ENCODE assay signal across 12 cellular contexts in genomic region chr9:111866976-111867375, GRCh38. TPM values are rescaled to one million over a fixed set of nuclear protein-coding genes. Genes with fewer than 3 reads are reported as not detected.
DNase-seq lines count a peak whose midpoint lies in the region; ATAC-seq, FAIRE-seq and TF ChIP-seq lines count a peak whose summit lies in the region.
"Had no signal": no experiment of that assay in that cellular context is flagged by ENCODE, and none has a peak within 500 bp of the region (broad histone marks: within the 10 kb centered on the region; RNA-seq: fewer than 3 reads in every experiment).

No MANE protein-coding gene starts in this region.

- H3K9ac ChIP-seq in endothelial cell of umbilical vein (replicated peaks; ENCODE audit: extremely low read depth, insufficient read depth, low read length): no peak overlapping the region
- no peak overlapping the region for H3K9ac ChIP-seq in smooth muscle cell (ENCODE audit: low read depth)
- H3K9ac ChIP-seq: BLaER1 treated with 17β-estradiol and CSF1 and Interleukin-3, amounts not matched to agents 10 nM and 100 nM had no signal

- peaks cover 3% of the 10 kb centered on the region for H3K9me3 ChIP-seq in RWPE2 (ENCODE audit: severe bottlenecking)
- H3K9me3 ChIP-seq in endothelial cell of umbilical vein (replicated peaks; ENCODE audit: control insufficient read depth, insufficient read depth, low read length): no peaks in the 10 kb centered on the region
- H3K9me3 ChIP-seq in smooth muscle cell (replicated peaks; ENCODE audit: low read depth): no peaks in the 10 kb centered on the region
- no peaks in the 10 kb centered on the region for H3K9me3 ChIP-seq in BE2C

- peaks cover 0 to 13% of the 10 kb centered on the region in 2 donors for H3K36me3 Mint-ChIP-seq in activated naive CD4-positive, alpha-beta T cell treated with anti-CD3 and anti-CD28 coated beads, Interleukin-2, amount 50 U/mL, for 72 hours
- no peaks in the 10 kb centered on the region for H3K36me3 Mint-ChIP-seq in nephron progenitor cell (ENCODE audit: low read depth)

- H3K27ac ChIP-seq in RWPE2 (ENCODE audit: poor library complexity, severe bottlenecking) (peak overlapping the region; percentile 71), endothelial cell of umbilical vein (ENCODE audit: insufficient read depth, low read depth, low read length) (no peak overlapping the region), smooth muscle cell (ENCODE audit: low read depth) (no peak overlapping the region)

- BruUV-seq in endothelial cell of umbilical vein (replicated peaks; lab: Mats Ljungman, UMichigan): no TSS peak

- H3K9me1 ChIP-seq in endothelial cell of umbilical vein (replicated peaks; ENCODE audit: control insufficient read depth, extremely low read depth, insufficient read depth, low read length): no peaks in the 10 kb centered on the region

- WGBS in smooth muscle cell (ENCODE audit: low lambda C conversion rate): 82% methylated on average over 5 of the region's 5 CpGs

- no peaks in the 10 kb centered on the region for H3F3A ChIP-seq in smooth muscle cell (ENCODE audit: low read depth)

- no peaks in the 10 kb centered on the region for H3K79me2 ChIP-seq in endothelial cell of umbilical vein (ENCODE audit: control insufficient read depth, insufficient read depth, low read length)
- H3K79me2 ChIP-seq in smooth muscle cell (ENCODE audit: low read depth): no peaks in the 10 kb centered on the region

- ATAC-seq in activated naive CD4-positive, alpha-beta T cell treated with anti-CD3 and anti-CD28 coated beads, Interleukin-2, amount 50 U/mL, for 72 hours: no peak
- peak; percentile 96 for ATAC-seq in RWPE2 (ENCODE audit: low read depth)

- H2AFZ ChIP-seq in endothelial cell of umbilical vein (ENCODE audit: low read depth, low read length) (no peak overlapping the region), smooth muscle cell (ENCODE audit: low read depth) (no peak overlapping the region)

- peaks cover 13% of the 10 kb centered on the region for H3K4me1 ChIP-seq in RWPE2 (ENCODE audit: insufficient read depth, poor library complexity, severe bottlenecking)
- peaks cover 12% of the 10 kb centered on the region for H3K4me1 ChIP-seq in endothelial cell of umbilical vein (ENCODE audit: control insufficient read depth, extremely low read depth, insufficient read depth, low read length)
- H3K4me1 ChIP-seq in smooth muscle cell (ENCODE audit: low read depth): no peaks in the 10 kb centered on the region
- H3K4me1 ChIP-seq in BE2C: no peaks in the 10 kb centered on the region

- no peak for TF ChIP-seq POLR2A in endothelial cell of umbilical vein (IDR thresholded peaks at IDR 0.05; ENCODE audit: low read depth, low read length)

- H3K9me3 Mint-ChIP-seq in activated naive CD4-positive, alpha-beta T cell treated with anti-CD3 and anti-CD28 coated beads, Interleukin-2, amount 50 U/mL, for 72 hours: peaks cover 3 to 11% of the 10 kb centered on the region in 2 donors
- H3K9me3 Mint-ChIP-seq in nephron progenitor cell: peaks cover 17% of the 10 kb centered on the region

- CTCF ChIA-PET in endothelial cell of umbilical vein (lab: Charles Lee): no interaction called here

- no peak overlapping the region for H3K27ac Mint-ChIP-seq in activated naive CD4-positive, alpha-beta T cell treated with anti-CD3 and anti-CD28 coated beads, Interleukin-2, amount 50 U/mL, for 72 hours
- no peak overlapping the region for H3K27ac Mint-ChIP-seq in nephron progenitor cell

- dilution Hi-C loops in endothelial cell of umbilical vein (cut with MboI; ENCODE audit: extremely low pct_ligation_motif_present, low sequenced_read_pairs): no loop called here

- no peak overlapping the region for H3K4me3 Mint-ChIP-seq in nephron progenitor cell

- POLR2A ChIA-PET in endothelial cell of umbilical vein (lab: Charles Lee): no interaction called here

- H4K20me1 ChIP-seq in endothelial cell of umbilical vein (replicated peaks; ENCODE audit: control insufficient read depth, extremely low read depth, insufficient read depth, low read length): no peaks in the 10 kb centered on the region
- H4K20me1 ChIP-seq in smooth muscle cell (ENCODE audit: low read depth): no peaks in the 10 kb centered on the region
- H4K20me1 ChIP-seq: BLaER1 treated with 17β-estradiol and CSF1 and Interleukin-3, amounts not matched to agents 10 nM and 100 nM had no signal

- FAIRE-seq in endothelial cell of umbilical vein (lab: Jason Lieb, UNC): peak; percentile 93

- H3K36me3 ChIP-seq in RWPE2 (ENCODE audit: low read depth) (no peaks in the 10 kb centered on the region), endothelial cell of umbilical vein (ENCODE audit: control insufficient read depth in 2 of 2, extremely low read depth in 1 of 2, insufficient read depth in 2 of 2, low read length in 2 of 2) (no peaks in the 10 kb centered on the region), smooth muscle cell (ENCODE audit: low read depth) (no peaks in the 10 kb centered on the region), BE2C (no peaks in the 10 kb centered on the region)
- H3K36me3 ChIP-seq: BLaER1 treated with 17β-estradiol and CSF1 and Interleukin-3, amounts not matched to agents 10 nM and 100 nM had no signal

- DNase-seq in activated naive CD4-positive, alpha-beta T cell treated with Interleukin-2 at 50 U/mL for 16 hours: peak; percentile 12
- no peak for DNase-seq in activated naive CD4-positive, alpha-beta T cell treated with anti-CD3 and anti-CD28 coated beads, Interleukin-2, amount 50 U/mL, for 72 hours (ENCODE audit: low spot score in 2 of 2)
- DNase-seq in RWPE2 (ENCODE audit: low spot score) (no peak), endothelial cell of umbilical vein (ENCODE audit: low read depth, low spot score) (peak; percentile 59), smooth muscle cell of the brain vasculature (ENCODE audit: low read depth, low spot score) (peak; percentile 23), nephron progenitor cell (no peak), smooth muscle cell (lab: John Stamatoyannopoulos, UW; ENCODE audit: unreplicated experiment) (no peak), BE2C (no peak)
- DNase-seq: caudate nucleus, NCI-H1436 treated with DMSO at 0.1 percent for 48 hours, substantia nigra had no signal

- peaks cover 6% of the 10 kb centered on the region for H3K27me3 Mint-ChIP-seq in nephron progenitor cell (ENCODE audit: low read depth, poor library complexity)

- no peak for TF ChIP-seq CTCF in RWPE2 (IDR thresholded peaks at IDR 0.05; ENCODE audit: poor library complexity, severe bottlenecking)
- no peak for TF ChIP-seq CTCF in endothelial cell of umbilical vein (IDR thresholded peaks at IDR 0.05; ENCODE audit: extremely low read depth in 1 of 2, insufficient read depth in 1 of 2, low read depth in 1 of 2, low read length in 2 of 2)
- no peak for TF ChIP-seq CTCF in nephron progenitor cell (IDR thresholded peaks at IDR 0.05)
- TF ChIP-seq CTCF in smooth muscle cell (IDR thresholded peaks at IDR 0.05; ENCODE audit: borderline replicate concordance, insufficient read depth, poor library complexity, severe bottlenecking): no peak
- no peak for TF ChIP-seq CTCF in BE2C (IDR thresholded peaks at IDR 0.05; ENCODE audit: low read depth, low read length)

- H3K27me3 ChIP-seq in RWPE2 (ENCODE audit: insufficient read depth, poor library complexity, severe bottlenecking): no peaks in the 10 kb centered on the region
- H3K27me3 ChIP-seq in endothelial cell of umbilical vein (ENCODE audit: control insufficient read depth in 2 of 2, insufficient read depth in 2 of 2, low read length in 2 of 2): no peaks in the 10 kb centered on the region
- H3K27me3 ChIP-seq in smooth muscle cell (ENCODE audit: low read depth): no peaks in the 10 kb centered on the region
- no peaks in the 10 kb centered on the region for H3K27me3 ChIP-seq in BE2C
- H3K27me3 ChIP-seq: BLaER1 treated with 17β-estradiol and CSF1 and Interleukin-3, amounts not matched to agents 10 nM and 100 nM had no signal

- H3K4me2 ChIP-seq in endothelial cell of umbilical vein (ENCODE audit: insufficient read depth, low read length) (peak overlapping the region; percentile 59), smooth muscle cell (no peak overlapping the region)

- no peaks in the 10 kb centered on the region for H3K4me1 Mint-ChIP-seq in nephron progenitor cell

- intact Hi-C loops in endothelial cell of umbilical vein (cut with micrococcal nuclease): loop anchor here (2.0 kb wide), 2 partner anchors 30 to 62 kb away; partner anchors contain the start of gene UGCG

- H3K4me3 ChIP-seq in RWPE2 (ENCODE audit: severe bottlenecking) (no peak overlapping the region), endothelial cell of umbilical vein (replicated peaks in 1 of 3; ENCODE audit: insufficient read depth in 1 of 3, low read depth in 1 of 3, low read length in 3 of 3) (no peak overlapping the region), smooth muscle cell (no peak overlapping the region), BE2C (ENCODE audit: low read depth, low read length) (no peak overlapping the region)
- H3K4me3 ChIP-seq: BLaER1 treated with 17β-estradiol and CSF1 and Interleukin-3, amounts not matched to agents 10 nM and 100 nM had no signal

TF ChIP-seq in endothelial cell of umbilical vein, 7 proteins besides CTCF, POLR2A, EP300 and RAD21:
- peak; percentile 56 for TF ChIP-seq FOS (IDR thresholded peaks at IDR 0.05; ENCODE audit: borderline replicate concordance, insufficient read depth, low read length)
- no peak for TF ChIP-seq MYC (IDR thresholded peaks at IDR 0.05; ENCODE audit: low read depth, low read length)
- peak; percentile 60 for TF ChIP-seq GATA2 (IDR thresholded peaks at IDR 0.05; ENCODE audit: insufficient read depth, insufficient read length, low read depth, low read length)
- peak; percentile 82 for TF ChIP-seq JUN (IDR thresholded peaks at IDR 0.05; ENCODE audit: borderline replicate concordance, insufficient read depth, insufficient read length, low read depth)

RNA-seq across cellular contexts. Expression of gene UGCG, which starts 29.6 kb away (rescaled TPM):
- 10 to 100 TPM; 12.5 to 23.5 TPM for total RNA-seq in activated naive CD4-positive, alpha-beta T cell treated with anti-CD3 and anti-CD28 coated beads, Interleukin-2, amount 50 U/mL, for 72 hours
- total RNA-seq in endothelial cell of umbilical vein: 29.9 and 38.5 TPM in 2 replicates
- polyA plus RNA-seq in endothelial cell of umbilical vein: 26.1 and 28.5 TPM in 2 replicates
- polyA plus RNA-seq in endothelial cell of umbilical vein (2011; cell fraction: cytosol; rRNA removed): 18.9 and 23.5 TPM in 2 replicates
- 30.6 and 36.9 TPM in 2 replicates for polyA plus RNA-seq in endothelial cell of umbilical vein (2011; cell fraction: nucleus; rRNA removed)
- polyA plus RNA-seq in endothelial cell of umbilical vein (2012): 26.5 and 27.6 TPM in 2 replicates
- 47.2 and 52.6 TPM in 2 replicates for polyA minus RNA-seq in endothelial cell of umbilical vein
- polyA minus RNA-seq in endothelial cell of umbilical vein (2011; cell fraction: cytosol; rRNA and poly(A)+ RNA removed): 23.6 TPM
- 68.4 and 78.7 TPM in 2 replicates for polyA minus RNA-seq in endothelial cell of umbilical vein (2011; cell fraction: nucleus; rRNA and poly(A)+ RNA removed)
- total RNA-seq in smooth muscle cell: 34.0 and 56.0 TPM in 2 replicates
- 18.8 and 21.3 TPM in 2 replicates for polyA plus RNA-seq in smooth muscle cell
- polyA plus RNA-seq in BE2C (2012; ENCODE audit: insufficient read depth, insufficient read length, low read depth): 8.2 TPM

Comparison
In these comparisons a context has a peak if more than half of its experiments do, and no peak if none do; other contexts are left out.
1. DNase-seq: peak in activated naive CD4-positive, alpha-beta T cell treated with Interleukin-2 at 50 U/mL for 16 hours (single experiment), endothelial cell of umbilical vein (single experiment) and smooth muscle cell of the brain vasculature (single experiment); none in activated naive CD4-positive, alpha-beta T cell treated with anti-CD3 and anti-CD28 coated beads, Interleukin-2, amount 50 U/mL, for 72 hours (0 of 2), RWPE2 (single experiment), nephron progenitor cell (single experiment), smooth muscle cell (single experiment) and BE2C (single experiment).